24 cellular contexts compared by ENCODE assay signal in genomic region chr10:90224791-90225566, GRCh38.
A peak's percentile ranks its signal among the peaks of the same experiment; 100 is the strongest.
DNase-seq lines count a peak whose midpoint lies in the region; ATAC-seq and TF ChIP-seq lines count a peak whose summit lies in the region.
"Had no signal": no experiment of that assay in that cellular context is flagged by ENCODE, and none has a peak within 500 bp of the region (broad histone marks: within the 10 kb centered on the region; RNA-seq: fewer than 3 reads in every experiment).

No MANE protein-coding gene starts in this region.

- no peak for TF ChIP-seq CTCF in cardiac fibroblast (IDR thresholded peaks at IDR 0.05; ENCODE audit: low read depth, low read length)
- no peak for TF ChIP-seq CTCF in gastroesophageal sphincter (IDR thresholded peaks at IDR 0.05)
- TF ChIP-seq CTCF in retinal pigment epithelial cell (conservative IDR thresholded peaks at IDR 0.05; ENCODE audit: low read depth, low read length), result no peak
- TF ChIP-seq CTCF in Peyer's patch (IDR thresholded peaks at IDR 0.05), result no peak
- TF ChIP-seq CTCF in GM10248 (IDR thresholded peaks at IDR 0.05; ENCODE audit: control extremely low read depth, extremely low read depth, low read depth, missing control alignments), result no peak

- H3K27ac ChIP-seq in SJCRH30 (peak overlapping the region; percentile 92), gastroesophageal sphincter (peak overlapping the region in 1 of 4 donors; percentile 4), Peyer's patch (no peak overlapping the region)
- H3K27ac ChIP-seq: A549; BLaER1 treated with 17β-estradiol and CSF1 and Interleukin-3, amounts not matched to agents 10 nM and 100 nM had no signal

- H3K4me1 ChIP-seq in SJCRH30, result peaks cover 52% of the 10 kb centered on the region
- no peaks in the 10 kb centered on the region for H3K4me1 ChIP-seq in gastroesophageal sphincter
- H3K4me1 ChIP-seq in Peyer's patch, result no peaks in the 10 kb centered on the region
- H3K4me1 ChIP-seq: A549, HAP-1 had no signal

- H3K36me3 ChIP-seq in SJCRH30 (no peaks in the 10 kb centered on the region), gastroesophageal sphincter (no peaks in the 10 kb centered on the region), Peyer's patch (no peaks in the 10 kb centered on the region)
- H3K36me3 ChIP-seq: HAP-1, MG63 had no signal

- 94% methylated on average over 2 of the region's 2 CpGs for WGBS in gastroesophageal sphincter (ENCODE audit: low coverage in 1 of 2), 2 donors

- CTCF ChIA-PET in GM10248 (lab: Yijun Ruan, JAX), result interaction anchor here (1.6 kb wide), 1 partner anchor 12 kb away, joined by 8 read pairs; no protein-coding TSS in a partner anchor

- no peak overlapping the region for H3K4me3 ChIP-seq in SJCRH30
- no peak overlapping the region for H3K4me3 ChIP-seq in cardiac fibroblast (replicated peaks in 1 of 2; ENCODE audit: low read depth in 2 of 2, low read length in 2 of 2)
- no peak overlapping the region for H3K4me3 ChIP-seq in gastroesophageal sphincter
- H3K4me3 ChIP-seq in retinal pigment epithelial cell (ENCODE audit: low read length), result no peak overlapping the region
- H3K4me3 ChIP-seq in Peyer's patch, result no peak overlapping the region
- H3K4me3 ChIP-seq: A549; BLaER1 treated with 17β-estradiol and CSF1 and Interleukin-3, amounts not matched to agents 10 nM and 100 nM; GM12878; HAP-1; MG63 had no signal

- POLR2A ChIA-PET in GM10248 (lab: Yijun Ruan, JAX), result no interaction called here

- no peak for TF ChIP-seq POLR2A in gastroesophageal sphincter (IDR thresholded peaks at IDR 0.05)
- no peak for TF ChIP-seq POLR2A in Peyer's patch (IDR thresholded peaks at IDR 0.05)

- peak; percentile 58 to 87 for DNase-seq in SJCRH30
- peak; percentile 5 to 50 for DNase-seq in cardiac fibroblast (ENCODE audit: low read depth in 2 of 2)
- DNase-seq in retinal pigment epithelial cell (ENCODE audit: low read depth), result peak; percentile 11
- no peak for DNase-seq in Peyer's patch
- no peak for DNase-seq in GM10248 (ENCODE audit: extremely low spot score)
- DNase-seq: AML-193; CD4-positive, alpha-beta memory T cell; COR-L47; GOT3; KBM-7; MG63; NCI-H1105 treated with DMSO at 0.1 percent for 48 hours; NCI-H2029; NCI-H446; NCI-H524 treated with DMSO at 0.1 percent for 48 hours; NCI-H774; PC-3; SHP77 had no signal

- H3K9me3 ChIP-seq in SJCRH30 (replicated peaks), result no peaks in the 10 kb centered on the region
- no peaks in the 10 kb centered on the region for H3K9me3 ChIP-seq in gastroesophageal sphincter
- no peaks in the 10 kb centered on the region for H3K9me3 ChIP-seq in Peyer's patch
- H3K9me3 ChIP-seq: A549, HAP-1 had no signal

- no peak for TF ChIP-seq EP300 in gastroesophageal sphincter (IDR thresholded peaks at IDR 0.05)

- H3K27me3 ChIP-seq in SJCRH30 (no peaks in the 10 kb centered on the region), gastroesophageal sphincter (no peaks in the 10 kb centered on the region), Peyer's patch (no peaks in the 10 kb centered on the region)
- H3K27me3 ChIP-seq: BLaER1 treated with 17β-estradiol and CSF1 and Interleukin-3, amounts not matched to agents 10 nM and 100 nM; MG63 had no signal

- ATAC-seq in gastroesophageal sphincter, result peak; percentile 53
- ATAC-seq in GM18861 (IDR thresholded peaks at IDR 0.05; ENCODE audit: unreplicated experiment), result no peak
- ATAC-seq: A549, GM12878, PC-3 had no signal

Comparison
In these comparisons a context has a peak if more than half of its experiments do, and no peak if none do; other contexts are left out.
1. DNase-seq: peak in SJCRH30 (2 of 2), cardiac fibroblast (2 of 2) and retinal pigment epithelial cell (single experiment); none in Peyer's patch (0 of 3) and GM10248 (single experiment).